Comparison of ENCODE assay signal across 21 cellular contexts in the genomic region with DNA sequence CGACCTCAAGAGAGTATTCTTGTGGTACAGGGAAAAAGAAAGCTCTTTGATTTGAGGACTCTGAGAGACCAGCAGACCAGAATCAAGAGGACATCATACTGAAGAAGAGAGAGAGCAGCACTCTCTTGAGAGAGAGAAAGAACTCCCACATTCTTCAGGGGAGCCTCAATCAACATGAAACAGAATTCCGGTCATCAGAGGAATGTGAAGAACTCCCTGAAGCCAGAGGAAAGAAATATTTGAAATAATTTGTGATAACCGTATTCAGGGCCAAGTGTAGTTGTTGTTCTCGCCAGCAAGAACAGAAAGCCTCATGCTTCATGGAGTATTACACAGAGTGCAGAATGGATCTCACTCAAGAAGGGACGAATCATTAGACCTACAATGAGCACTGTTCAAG.
DNase-seq lines count a peak whose midpoint lies in the region; ATAC-seq and TF ChIP-seq lines count a peak whose summit lies in the region.
"Had no signal": no experiment of that assay in that cellular context is flagged by ENCODE, and none has a peak within 500 bp of the region (broad histone marks: within the 10 kb centered on the region; RNA-seq: fewer than 3 reads in every experiment).

No MANE protein-coding gene starts in this region.

- no peak overlapping the region for H3K27ac Mint-ChIP-seq in neural progenitor cell
- H3K27ac Mint-ChIP-seq: activated CD4-positive, alpha-beta memory T cell treated with anti-CD3 and anti-CD28 coated beads for 36 hours; CD8-positive, alpha-beta T cell; T-helper 1 cell treated with Interleukin-12 subunit alpha and Interleukin-12 subunit beta and Interleukin-4 antibody, amounts not matched to agents 30 μg/mL and 1 μg/mL, for 36 hours had no signal

- ATAC-seq in GM21723 (IDR thresholded peaks at IDR 0.05; ENCODE audit: unreplicated experiment) = no peak
- ATAC-seq: CD8-positive, alpha-beta T cell had no signal

- H3K9ac ChIP-seq in neural progenitor cell = no peak overlapping the region

- no peaks in the 10 kb centered on the region for H3K9me3 Mint-ChIP-seq in neural progenitor cell
- H3K9me3 Mint-ChIP-seq: neural crest cell had no signal

- DNase-seq in AG09309 (ENCODE audit: low read depth) = peak; percentile 2
- DNase-seq in LHCN-M2 (ENCODE audit: low read depth) = peak; percentile 33
- DNase-seq in fibroblast of pulmonary artery (ENCODE audit: low read depth) = peak; percentile 6
- DNase-seq in neural progenitor cell (ENCODE audit: low spot score) = no peak
- no peak for DNase-seq in stomach
- no peak for DNase-seq in anterior cingulate cortex (lab: John Stamatoyannopoulos, UW)
- DNase-seq in HPDE6-E6E7 (ENCODE audit: extremely low spot score) = no peak
- DNase-seq: activated CD4-positive, alpha-beta memory T cell treated with anti-CD3 and anti-CD28 coated beads for 36 hours; activated naive CD4-positive, alpha-beta T cell treated with Interleukin-2 at 50 U/mL for 16 hours; activated T-cell treated with anti-CD3 and anti-CD28 coated beads, Interleukin-2, amount 50 U/mL, for 1 hour; CD8-positive, alpha-beta T cell; foreskin fibroblast; hypothalamus; NCI-H1436; NCI-H2171; NCI-H526 treated with DMSO at 0.1 percent for 48 hours; SHP77 treated with DMSO at 0.1 percent for 48 hours; WERI-Rb-1 had no signal

- intact Hi-C loops in stomach (cut with DNase I; ENCODE audit: low total_unique reads) = no loop called here

- no peaks in the 10 kb centered on the region for H3F3A ChIP-seq in neural progenitor cell (ENCODE audit: low read depth)

- TF ChIP-seq POLR2A in stomach (IDR thresholded peaks at IDR 0.05) = no peak

- WGBS in stomach, 5 donors = 40 to 52% (median 46%) methylated on average over 5 of the region's 5 CpGs

- H3K27ac ChIP-seq in neural progenitor cell (no peak overlapping the region), stomach (no peak overlapping the region)
- H3K27ac ChIP-seq: WERI-Rb-1 had no signal

- H3K36me3 ChIP-seq in neural progenitor cell = no peaks in the 10 kb centered on the region
- no peaks in the 10 kb centered on the region for H3K36me3 ChIP-seq in stomach
- H3K36me3 ChIP-seq: WERI-Rb-1 had no signal

- H3K4me3 Mint-ChIP-seq in neural progenitor cell = no peak overlapping the region
- H3K4me3 Mint-ChIP-seq: activated CD4-positive, alpha-beta memory T cell treated with anti-CD3 and anti-CD28 coated beads for 36 hours; CD8-positive, alpha-beta T cell; neural crest cell; T-helper 1 cell treated with Interleukin-12 subunit alpha and Interleukin-12 subunit beta and Interleukin-4 antibody, amounts not matched to agents 30 μg/mL and 1 μg/mL, for 36 hours had no signal

- no peaks in the 10 kb centered on the region for H3K4me1 Mint-ChIP-seq in neural progenitor cell
- H3K4me1 Mint-ChIP-seq: neural crest cell had no signal

- H3K79me2 ChIP-seq in neural progenitor cell (ENCODE audit: low read depth) = no peaks in the 10 kb centered on the region

- H3K4me1 ChIP-seq in neural progenitor cell (no peaks in the 10 kb centered on the region), stomach (no peaks in the 10 kb centered on the region)

- H2AFZ ChIP-seq in neural progenitor cell (replicated peaks) = peak overlapping the region; percentile 22

- H3K4me2 ChIP-seq in neural progenitor cell = no peak overlapping the region

- no peak overlapping the region for H3K4me3 ChIP-seq in AG09309 (ENCODE audit: control insufficient read depth, low read depth, low read length)
- no peak overlapping the region for H3K4me3 ChIP-seq in fibroblast of pulmonary artery (replicated peaks; ENCODE audit: low read depth, low read length)
- no peak overlapping the region for H3K4me3 ChIP-seq in neural progenitor cell
- no peak overlapping the region for H3K4me3 ChIP-seq in stomach

- H3K27me3 ChIP-seq in neural progenitor cell (no peaks in the 10 kb centered on the region), stomach (no peaks in the 10 kb centered on the region)

- H3K9me3 ChIP-seq in neural progenitor cell (ENCODE audit: low read depth) (no peaks in the 10 kb centered on the region), stomach (peaks cover 0 to 5% (median 4%) of the 10 kb centered on the region in 4 donors)

- no peaks in the 10 kb centered on the region for H3K27me3 Mint-ChIP-seq in neural progenitor cell (ENCODE audit: insufficient read depth, low read depth)
- H3K27me3 Mint-ChIP-seq: activated CD4-positive, alpha-beta memory T cell treated with anti-CD3 and anti-CD28 coated beads for 36 hours had no signal

- no peak for TF ChIP-seq CTCF in AG09309 (IDR thresholded peaks at IDR 0.05; ENCODE audit: control insufficient read depth, insufficient read depth, low read depth, low read length, missing control alignments)
- TF ChIP-seq CTCF in fibroblast of pulmonary artery (IDR thresholded peaks at IDR 0.05; ENCODE audit: low read length, missing control alignments) = no peak
- no peak for TF ChIP-seq CTCF in neural progenitor cell (IDR thresholded peaks at IDR 0.05)
- TF ChIP-seq CTCF in stomach (IDR thresholded peaks at IDR 0.05) = no peak

- H3K36me3 Mint-ChIP-seq in neural progenitor cell = no peaks in the 10 kb centered on the region
- H3K36me3 Mint-ChIP-seq: activated CD4-positive, alpha-beta memory T cell treated with anti-CD3 and anti-CD28 coated beads for 36 hours; CD8-positive, alpha-beta T cell had no signal

- no peaks in the 10 kb centered on the region for H4K20me1 ChIP-seq in neural progenitor cell (ENCODE audit: low read depth)

- no peak for TF ChIP-seq EP300 in stomach (IDR thresholded peaks at IDR 0.05)

Comparison
In these comparisons a context has a peak if more than half of its experiments do, and no peak if none do; other contexts are left out.
1. DNase-seq: peak in AG09309 (single experiment), LHCN-M2 (single experiment) and fibroblast of pulmonary artery (single experiment); none in neural progenitor cell (single experiment), stomach (single experiment), anterior cingulate cortex (0 of 58) and HPDE6-E6E7 (single experiment).